1 cellular context compared by ENCODE assay signal in the genomic region with DNA sequence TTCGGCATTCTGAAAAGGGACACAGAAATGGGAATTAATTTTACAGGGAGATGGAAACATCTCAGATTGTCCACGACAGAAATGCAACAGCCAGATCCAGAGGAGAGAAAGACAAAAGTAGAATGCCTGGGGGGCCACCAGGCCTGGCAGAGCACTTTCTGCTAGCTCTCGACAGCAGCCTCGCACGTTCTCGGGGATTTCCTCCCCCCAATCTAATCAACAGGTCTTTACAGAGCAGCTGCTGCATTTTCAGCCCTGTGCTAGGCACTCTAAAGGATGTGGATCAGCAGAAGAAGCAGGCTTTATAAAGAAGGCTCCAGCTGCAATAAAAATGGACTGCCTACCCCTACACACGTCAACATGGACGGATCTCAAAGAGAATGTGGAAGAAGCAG.
TF ChIP-seq lines count a peak whose summit lies in the region.

No MANE protein-coding gene starts in this region.

TF ChIP-seq in SK-N-SH, 30 proteins besides CTCF, POLR2A, EP300 and RAD21 (continued from another document):
- TF ChIP-seq, protein P1, sequence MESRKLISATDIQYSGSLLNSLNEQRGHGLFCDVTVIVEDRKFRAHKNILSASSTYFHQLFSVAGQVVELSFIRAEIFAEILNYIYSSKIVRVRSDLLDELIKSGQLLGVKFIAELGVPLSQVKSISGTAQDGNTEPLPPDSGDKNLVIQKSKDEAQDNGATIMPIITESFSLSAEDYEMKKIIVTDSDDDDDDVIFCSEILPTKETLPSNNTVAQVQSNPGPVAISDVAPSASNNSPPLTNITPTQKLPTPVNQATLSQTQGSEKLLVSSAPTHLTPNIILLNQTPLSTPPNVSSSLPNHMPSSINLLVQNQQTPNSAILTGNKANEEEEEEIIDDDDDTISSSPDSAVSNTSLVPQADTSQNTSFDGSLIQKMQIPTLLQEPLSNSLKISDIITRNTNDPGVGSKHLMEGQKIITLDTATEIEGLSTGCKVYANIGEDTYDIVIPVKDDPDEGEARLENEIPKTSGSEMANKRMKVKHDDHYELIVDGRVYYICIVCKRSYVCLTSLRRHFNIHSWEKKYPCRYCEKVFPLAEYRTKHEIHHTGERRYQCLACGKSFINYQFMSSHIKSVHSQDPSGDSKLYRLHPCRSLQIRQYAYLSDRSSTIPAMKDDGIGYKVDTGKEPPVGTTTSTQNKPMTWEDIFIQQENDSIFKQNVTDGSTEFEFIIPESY (IDR thresholded peaks at IDR 0.05; ENCODE audit: borderline replicate concordance, low read depth) = no peak
- no peak for TF ChIP-seq MEF2A (IDR thresholded peaks at IDR 0.05; ENCODE audit: borderline replicate concordance, low read depth)
- TF ChIP-seq FOXJ3 (CRISPR knock-in tag; IDR thresholded peaks at IDR 0.05) = no peak
